In genomic region chr2:64274399-64275173, GRCh38 we compare ENCODE assay signal across 11 cellular contexts.
DNase-seq lines count a peak whose midpoint lies in the region; ATAC-seq and TF ChIP-seq lines count a peak whose summit lies in the region.
"Had no signal": no experiment of that assay in that cellular context is flagged by ENCODE, and none has a peak within 500 bp of the region (broad histone marks: within the 10 kb centered on the region; RNA-seq: fewer than 3 reads in every experiment).

No MANE protein-coding gene starts in this region.

- H3K36me3 ChIP-seq in smooth muscle cell (ENCODE audit: low read depth): no peaks in the 10 kb centered on the region

- no peaks in the 10 kb centered on the region for H3K27me3 ChIP-seq in smooth muscle cell (ENCODE audit: low read depth)

- no peak overlapping the region for H2AFZ ChIP-seq in smooth muscle cell (ENCODE audit: low read depth)

- H3F3A ChIP-seq in smooth muscle cell (ENCODE audit: low read depth): peaks cover 18% of the 10 kb centered on the region

- peak overlapping the region; percentile 64 for H3K4me2 ChIP-seq in smooth muscle cell

- H3K36me3 Mint-ChIP-seq in HFFc6 (ENCODE audit: low read depth): peaks cover 6% of the 10 kb centered on the region
- H3K36me3 Mint-ChIP-seq in WTC11: peaks cover 11% of the 10 kb centered on the region

- H3K27me3 Mint-ChIP-seq in HFFc6 (ENCODE audit: insufficient read depth): no peaks in the 10 kb centered on the region; the same call in none of the 2 replicates
- H3K27me3 Mint-ChIP-seq in WTC11 (ENCODE audit: low read depth): peaks cover 14% of the 10 kb centered on the region
- H3K27me3 Mint-ChIP-seq: central memory CD8-positive, alpha-beta T cell had no signal

- H3K9me3 Mint-ChIP-seq in HFFc6 (peaks cover 5% of the 10 kb centered on the region), WTC11 (peaks cover 13% of the 10 kb centered on the region)

- H3K4me1 Mint-ChIP-seq in HFFc6 (ENCODE audit: low read depth): peaks cover 64% of the 10 kb centered on the region
- H3K4me1 Mint-ChIP-seq in WTC11: peaks cover 82% of the 10 kb centered on the region
- H3K4me1 Mint-ChIP-seq: central memory CD8-positive, alpha-beta T cell had no signal

- CTCF ChIA-PET in WTC11 (lab: Charles Lee): interaction anchor here (1.0 to 1.1 kb wide), 2 partner anchors 24 to 38 kb away, joined by 3 read pairs; no protein-coding TSS in a partner anchor

- H3K4me1 ChIP-seq in smooth muscle cell (ENCODE audit: low read depth): peaks cover 28% of the 10 kb centered on the region

- TF ChIP-seq CTCF in HFFc6 (IDR thresholded peaks at IDR 0.05) (no peak), WTC11 (IDR thresholded peaks at IDR 0.05) (no peak), smooth muscle cell (IDR thresholded peaks at IDR 0.05; ENCODE audit: borderline replicate concordance, insufficient read depth, poor library complexity, severe bottlenecking) (no peak)

- H3K27ac ChIP-seq in smooth muscle cell (ENCODE audit: low read depth): peak overlapping the region; percentile 79

- no peak overlapping the region for H3K9ac ChIP-seq in smooth muscle cell (ENCODE audit: low read depth)

- H3K4me3 Mint-ChIP-seq in HFFc6 (no peak overlapping the region), WTC11 (no peak overlapping the region)
- H3K4me3 Mint-ChIP-seq: central memory CD8-positive, alpha-beta T cell had no signal

- H3K9me3 ChIP-seq in smooth muscle cell (replicated peaks; ENCODE audit: low read depth): no peaks in the 10 kb centered on the region

- H3K27ac Mint-ChIP-seq in HFFc6: peak overlapping the region; percentile 83
- 0 out of 2 replicates have a peak overlapping the region, but pooled peaks have one; percentile 71 for H3K27ac Mint-ChIP-seq in WTC11

- H4K20me1 ChIP-seq in smooth muscle cell (ENCODE audit: low read depth): no peaks in the 10 kb centered on the region

- H3K79me2 ChIP-seq in smooth muscle cell (ENCODE audit: low read depth): no peaks in the 10 kb centered on the region

- no peak for DNase-seq in HFFc6
- DNase-seq in WTC11 (ENCODE audit: low spot score): no peak
- DNase-seq in glomerular visceral epithelial cell (ENCODE audit: extremely low spot score): peak; percentile 35
- no peak for DNase-seq in smooth muscle cell (lab: John Stamatoyannopoulos, UW; ENCODE audit: unreplicated experiment)
- no peak for DNase-seq in stimulated activated CD4-positive, alpha-beta T cell treated with anti-CD3 and anti-CD28 coated beads, Interleukin-4, amount 100 ng/mL, for 24 hours
- DNase-seq in NCI-H187 treated with DMSO at 0.1 percent for 48 hours (lab: John Stamatoyannopoulos, UW): no peak
- no peak for DNase-seq in midbrain (lab: John Stamatoyannopoulos, UW)
- DNase-seq: activated CD4-positive, CD25-positive, alpha-beta regulatory T cell treated with anti-CD3 and anti-CD28 coated beads, Interleukin-2, amount 50 U/mL, for 72 hours; NCI-H1105 treated with DMSO at 0.1 percent for 48 hours had no signal

- POLR2A ChIA-PET in WTC11 (lab: Charles Lee): no interaction called here

- ATAC-seq in WTC11 (no peak), HG02571 (IDR thresholded peaks at IDR 0.05; ENCODE audit: unreplicated experiment) (no peak)

- 75% methylated on average over 2 of the region's 2 CpGs for WGBS in smooth muscle cell (ENCODE audit: low lambda C conversion rate)

- H3K4me3 ChIP-seq in smooth muscle cell: no peak overlapping the region

TF ChIP-seq in WTC11, 78 proteins besides CTCF, POLR2A, EP300 and RAD21 (continues in another document):
- TF ChIP-seq ZNF512 (CRISPR knock-in tag; IDR thresholded peaks at IDR 0.05; ENCODE audit: borderline replicate concordance): no peak
- no peak for TF ChIP-seq E2F4 (CRISPR knock-in tag; IDR thresholded peaks at IDR 0.05; ENCODE audit: borderline replicate concordance, low read depth)
- no peak for TF ChIP-seq ZNF317 (CRISPR knock-in tag; IDR thresholded peaks at IDR 0.05; ENCODE audit: borderline replicate concordance, low read depth)
- no peak for TF ChIP-seq GTF2I (CRISPR knock-in tag; conservative IDR thresholded peaks at IDR 0.05)
- no peak for TF ChIP-seq ELF4 (CRISPR knock-in tag; IDR thresholded peaks at IDR 0.05; ENCODE audit: low read depth)
- no peak for TF ChIP-seq ZNF416 (CRISPR knock-in tag; IDR thresholded peaks at IDR 0.05)
- TF ChIP-seq CBFB (CRISPR knock-in tag; IDR thresholded peaks at IDR 0.05; ENCODE audit: low read depth): no peak
- TF ChIP-seq, protein P1, sequence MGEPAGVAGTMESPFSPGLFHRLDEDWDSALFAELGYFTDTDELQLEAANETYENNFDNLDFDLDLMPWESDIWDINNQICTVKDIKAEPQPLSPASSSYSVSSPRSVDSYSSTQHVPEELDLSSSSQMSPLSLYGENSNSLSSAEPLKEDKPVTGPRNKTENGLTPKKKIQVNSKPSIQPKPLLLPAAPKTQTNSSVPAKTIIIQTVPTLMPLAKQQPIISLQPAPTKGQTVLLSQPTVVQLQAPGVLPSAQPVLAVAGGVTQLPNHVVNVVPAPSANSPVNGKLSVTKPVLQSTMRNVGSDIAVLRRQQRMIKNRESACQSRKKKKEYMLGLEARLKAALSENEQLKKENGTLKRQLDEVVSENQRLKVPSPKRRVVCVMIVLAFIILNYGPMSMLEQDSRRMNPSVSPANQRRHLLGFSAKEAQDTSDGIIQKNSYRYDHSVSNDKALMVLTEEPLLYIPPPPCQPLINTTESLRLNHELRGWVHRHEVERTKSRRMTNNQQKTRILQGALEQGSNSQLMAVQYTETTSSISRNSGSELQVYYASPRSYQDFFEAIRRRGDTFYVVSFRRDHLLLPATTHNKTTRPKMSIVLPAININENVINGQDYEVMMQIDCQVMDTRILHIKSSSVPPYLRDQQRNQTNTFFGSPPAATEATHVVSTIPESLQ (CRISPR knock-in tag; IDR thresholded peaks at IDR 0.05): no peak
- no peak for TF ChIP-seq CDX4 (CRISPR knock-in tag; IDR thresholded peaks at IDR 0.05; ENCODE audit: borderline replicate concordance)
- TF ChIP-seq TEAD1 (CRISPR knock-in tag; IDR thresholded peaks at IDR 0.05): no peak
- TF ChIP-seq MAX (CRISPR knock-in tag; IDR thresholded peaks at IDR 0.05): no peak
- TF ChIP-seq SMAD4 (CRISPR knock-in tag; IDR thresholded peaks at IDR 0.05): no peak
- TF ChIP-seq ZSCAN18 (CRISPR knock-in tag; IDR thresholded peaks at IDR 0.05): no peak
